ENCODE assay signal across 12 cellular contexts in the genomic region with DNA sequence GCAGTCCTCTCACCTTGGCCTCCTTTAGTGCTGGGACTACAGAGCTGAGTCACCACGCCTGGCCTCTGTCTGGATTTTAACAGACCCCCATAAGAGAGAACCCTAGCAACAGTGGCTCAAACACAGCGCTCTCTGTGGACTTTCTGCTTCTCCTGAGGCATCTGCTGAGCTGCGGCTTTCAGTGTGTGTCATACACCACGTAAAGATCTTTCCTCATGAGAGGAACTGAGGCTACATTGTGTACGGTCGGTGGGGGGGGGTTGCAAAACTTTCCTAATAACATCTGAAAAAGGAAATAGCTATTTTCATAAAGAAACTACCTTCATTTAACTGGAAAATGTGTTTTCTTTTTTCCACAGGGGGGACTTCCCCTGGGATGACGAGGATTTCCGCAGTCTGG. TPM values are rescaled to one million over a fixed set of nuclear protein-coding genes. Genes with fewer than 3 reads are reported as not detected.
DNase-seq lines count a peak whose midpoint lies in the region; ATAC-seq and TF ChIP-seq lines count a peak whose summit lies in the region.
"Had no signal": no experiment of that assay in that cellular context is flagged by ENCODE, and none has a peak within 500 bp of the region (broad histone marks: within the 10 kb centered on the region; RNA-seq: fewer than 3 reads in every experiment).

No MANE protein-coding gene starts in this region.

- no peak for DNase-seq in activated naive CD4-positive, alpha-beta T cell treated with anti-CD3 and anti-CD28 coated beads, Interleukin-2, amount 50 U/mL, for 72 hours (ENCODE audit: low spot score in 2 of 2)
- DNase-seq in activated naive CD4-positive, alpha-beta T cell treated with anti-CD3 and anti-CD28 coated beads, Interleukin-2, amount 10 ng/mL, durations not matched to agents 7 days and 5 days: no peak
- DNase-seq in activated CD4-positive, alpha-beta memory T cell treated with anti-CD3 and anti-CD28 coated beads for 36 hours: peak; percentile 57
- DNase-seq in erythroblast (lab: John Stamatoyannopoulos, UW): no peak
- no peak for DNase-seq in NCI-H446 (lab: John Stamatoyannopoulos, UW)
- DNase-seq: cortex of kidney, DND-41, NCI-H510A treated with DMSO at 0.1 percent for 48 hours, T-helper 9 cell had no signal

- TF ChIP-seq POLR2A in erythroblast (IDR thresholded peaks at IDR 0.05; ENCODE audit: low read length): no peak

- H3K36me3 Mint-ChIP-seq in activated naive CD4-positive, alpha-beta T cell treated with anti-CD3 and anti-CD28 coated beads, Interleukin-2, amount 50 U/mL, for 72 hours: peaks cover 5 to 11% of the 10 kb centered on the region in 2 donors
- peaks cover 29% of the 10 kb centered on the region for H3K36me3 Mint-ChIP-seq in activated naive CD4-positive, alpha-beta T cell treated with anti-CD3 and anti-CD28 coated beads, Interleukin-2, amount 10 ng/mL, durations not matched to agents 7 days and 5 days
- H3K36me3 Mint-ChIP-seq in activated CD4-positive, alpha-beta memory T cell treated with anti-CD3 and anti-CD28 coated beads for 36 hours: peaks cover 41% of the 10 kb centered on the region
- H3K36me3 Mint-ChIP-seq in stimulated activated naive CD8-positive, alpha-beta T cell treated with anti-CD3 and anti-CD28 coated beads, Interleukin-15, Interleukin-2, amounts not matched to agents 100 ng/mL and 50 ng/mL, for 24 hours (ENCODE audit: low read depth): peaks cover 62% of the 10 kb centered on the region

- intact Hi-C loops in activated CD4-positive, alpha-beta memory T cell treated with anti-CD3 and anti-CD28 coated beads for 36 hours (cut with micrococcal nuclease): no loop called here

- POLR2A ChIA-PET in activated CD4-positive, alpha-beta memory T cell treated with anti-CD3 and anti-CD28 coated beads for 36 hours (lab: Charles Lee): interaction anchor here (1.0 to 1.7 kb wide), 3 partner anchors 8 to 31 kb away, joined by 3 to 6 read pairs (median 4); no protein-coding TSS in a partner anchor

- no peak overlapping the region for H3K4me3 Mint-ChIP-seq in activated naive CD4-positive, alpha-beta T cell treated with anti-CD3 and anti-CD28 coated beads, Interleukin-2, amount 10 ng/mL, durations not matched to agents 7 days and 5 days
- no peak overlapping the region for H3K4me3 Mint-ChIP-seq in activated CD4-positive, alpha-beta memory T cell treated with anti-CD3 and anti-CD28 coated beads for 36 hours
- H3K4me3 Mint-ChIP-seq in stimulated activated naive CD8-positive, alpha-beta T cell treated with anti-CD3 and anti-CD28 coated beads, Interleukin-15, Interleukin-2, amounts not matched to agents 100 ng/mL and 50 ng/mL, for 24 hours: no peak overlapping the region

- H3K27me3 Mint-ChIP-seq in activated naive CD4-positive, alpha-beta T cell treated with anti-CD3 and anti-CD28 coated beads, Interleukin-2, amount 10 ng/mL, durations not matched to agents 7 days and 5 days: no peaks in the 10 kb centered on the region
- H3K27me3 Mint-ChIP-seq in activated CD4-positive, alpha-beta memory T cell treated with anti-CD3 and anti-CD28 coated beads for 36 hours: no peaks in the 10 kb centered on the region
- no peaks in the 10 kb centered on the region for H3K27me3 Mint-ChIP-seq in stimulated activated naive CD8-positive, alpha-beta T cell treated with anti-CD3 and anti-CD28 coated beads, Interleukin-15, Interleukin-2, amounts not matched to agents 100 ng/mL and 50 ng/mL, for 24 hours

- peak overlapping the region in 1 of 2 donors; percentile 60 for H3K27ac Mint-ChIP-seq in activated naive CD4-positive, alpha-beta T cell treated with anti-CD3 and anti-CD28 coated beads, Interleukin-2, amount 50 U/mL, for 72 hours
- no peak overlapping the region for H3K27ac Mint-ChIP-seq in activated naive CD4-positive, alpha-beta T cell treated with anti-CD3 and anti-CD28 coated beads, Interleukin-2, amount 10 ng/mL, durations not matched to agents 7 days and 5 days
- peak overlapping the region; percentile 70 for H3K27ac Mint-ChIP-seq in activated CD4-positive, alpha-beta memory T cell treated with anti-CD3 and anti-CD28 coated beads for 36 hours
- peak overlapping the region; percentile 63 for H3K27ac Mint-ChIP-seq in stimulated activated naive CD8-positive, alpha-beta T cell treated with anti-CD3 and anti-CD28 coated beads, Interleukin-15, Interleukin-2, amounts not matched to agents 100 ng/mL and 50 ng/mL, for 24 hours

- CTCF ChIA-PET in activated naive CD4-positive, alpha-beta T cell treated with anti-CD3 and anti-CD28 coated beads, Interleukin-2, amount 10 ng/mL, durations not matched to agents 7 days and 5 days (lab: Charles Lee): no interaction called here
- CTCF ChIA-PET in activated CD4-positive, alpha-beta memory T cell treated with anti-CD3 and anti-CD28 coated beads for 36 hours (lab: Charles Lee): interaction anchor here (1.1 kb wide), 1 partner anchor 71 kb away, joined by 3 read pairs; no protein-coding TSS in a partner anchor

- no peaks in the 10 kb centered on the region for H3K4me1 Mint-ChIP-seq in activated naive CD4-positive, alpha-beta T cell treated with anti-CD3 and anti-CD28 coated beads, Interleukin-2, amount 10 ng/mL, durations not matched to agents 7 days and 5 days
- H3K4me1 Mint-ChIP-seq in activated CD4-positive, alpha-beta memory T cell treated with anti-CD3 and anti-CD28 coated beads for 36 hours (ENCODE audit: low read depth): peaks cover 31% of the 10 kb centered on the region
- peaks cover 26% of the 10 kb centered on the region for H3K4me1 Mint-ChIP-seq in stimulated activated naive CD8-positive, alpha-beta T cell treated with anti-CD3 and anti-CD28 coated beads, Interleukin-15, Interleukin-2, amounts not matched to agents 100 ng/mL and 50 ng/mL, for 24 hours (ENCODE audit: low read depth)

- peak; percentile 79 to 81 for ATAC-seq in activated naive CD4-positive, alpha-beta T cell treated with anti-CD3 and anti-CD28 coated beads, Interleukin-2, amount 50 U/mL, for 72 hours
- peak; percentile 69 for ATAC-seq in HG02588 (IDR thresholded peaks at IDR 0.05; ENCODE audit: unreplicated experiment)
- no peak for ATAC-seq in HG03571 (IDR thresholded peaks at IDR 0.05; ENCODE audit: unreplicated experiment)

- no peaks in the 10 kb centered on the region for H3K9me3 Mint-ChIP-seq in activated naive CD4-positive, alpha-beta T cell treated with anti-CD3 and anti-CD28 coated beads, Interleukin-2, amount 50 U/mL, for 72 hours
- no peaks in the 10 kb centered on the region for H3K9me3 Mint-ChIP-seq in activated naive CD4-positive, alpha-beta T cell treated with anti-CD3 and anti-CD28 coated beads, Interleukin-2, amount 10 ng/mL, durations not matched to agents 7 days and 5 days
- H3K9me3 Mint-ChIP-seq in activated CD4-positive, alpha-beta memory T cell treated with anti-CD3 and anti-CD28 coated beads for 36 hours: no peaks in the 10 kb centered on the region
- H3K9me3 Mint-ChIP-seq in stimulated activated naive CD8-positive, alpha-beta T cell treated with anti-CD3 and anti-CD28 coated beads, Interleukin-15, Interleukin-2, amounts not matched to agents 100 ng/mL and 50 ng/mL, for 24 hours: no peaks in the 10 kb centered on the region

RNA-seq across cellular contexts. Expression of a gene that starts 32.9 kb away (rescaled TPM):
- 10 to 100 TPM in 1 of 2 donors, 1 to 10 TPM in 1; 5.1 to 22.8 TPM for total RNA-seq in activated naive CD4-positive, alpha-beta T cell treated with anti-CD3 and anti-CD28 coated beads, Interleukin-2, amount 50 U/mL, for 72 hours
- 10 to 100 TPM; 29.0 to 33.3 TPM for total RNA-seq in activated CD4-positive, alpha-beta memory T cell treated with anti-CD3 and anti-CD28 coated beads for 36 hours

RNA-seq across cellular contexts. Expression of a gene that starts 37.8 kb away (rescaled TPM):
- 1 to 10 TPM in 1 of 2 donors, under 1 TPM in 1; 0.50 to 1.1 TPM for total RNA-seq in activated naive CD4-positive, alpha-beta T cell treated with anti-CD3 and anti-CD28 coated beads, Interleukin-2, amount 50 U/mL, for 72 hours
- total RNA-seq in activated CD4-positive, alpha-beta memory T cell treated with anti-CD3 and anti-CD28 coated beads for 36 hours: under 1 TPM; 0.81 to 0.94 TPM

RNA-seq across cellular contexts. Expression of a gene that starts 58.3 kb away (rescaled TPM):
- total RNA-seq in activated naive CD4-positive, alpha-beta T cell treated with anti-CD3 and anti-CD28 coated beads, Interleukin-2, amount 50 U/mL, for 72 hours: 10 to 100 TPM in 1 of 2 donors, not detected in 1; 10.2 TPM
- 1 to 10 TPM in 1 of 2 experiments, under 1 TPM in 1; 0.99 to 1.4 TPM for total RNA-seq in activated CD4-positive, alpha-beta memory T cell treated with anti-CD3 and anti-CD28 coated beads for 36 hours
